ENCODE assay signal across 7 cellular contexts in the genomic region with DNA sequence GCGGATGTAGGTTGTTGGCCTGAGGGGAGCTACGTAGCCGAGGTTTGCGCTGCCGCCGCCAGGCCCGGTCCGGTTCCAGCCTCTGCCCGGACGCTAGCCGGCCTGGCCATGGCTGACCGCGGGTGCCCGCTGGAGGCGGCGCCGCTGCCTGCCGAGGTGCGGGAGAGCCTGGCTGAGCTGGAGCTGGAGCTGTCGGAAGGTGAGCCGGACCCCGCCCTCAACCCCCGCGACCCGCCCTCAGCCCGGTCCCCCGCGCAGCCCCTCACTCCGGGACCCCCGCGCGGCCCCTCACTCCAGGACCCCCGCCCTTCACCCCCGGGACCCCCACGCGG. TPM values are rescaled to one million over a fixed set of nuclear protein-coding genes. Genes with fewer than 3 reads are reported as not detected.
A peak's percentile ranks its signal among the peaks of the same experiment; 100 is the strongest.
DNase-seq lines count a peak whose midpoint lies in the region; ATAC-seq and TF ChIP-seq lines count a peak whose summit lies in the region.

No MANE protein-coding gene starts in this region.

- no peak overlapping the region for H3K9ac ChIP-seq in iPS-15b (ENCODE audit: low read depth, low read length)

- peaks cover 49% of the 10 kb centered on the region for H3K4me1 Mint-ChIP-seq in HFFc6 (ENCODE audit: low read depth)
- peaks cover 44% of the 10 kb centered on the region for H3K4me1 Mint-ChIP-seq in activated CD8-positive, alpha-beta T cell treated with anti-CD3 and anti-CD28 coated beads, Interleukin-2, amount 10 ng/mL, durations not matched to agents 7 days and 5 days (ENCODE audit: low read depth)
- H3K4me1 Mint-ChIP-seq in stimulated activated naive CD8-positive, alpha-beta T cell treated with anti-CD3 and anti-CD28 coated beads, Interleukin-15, amount 100 ng/mL, for 72 hours = peaks cover 53% of the 10 kb centered on the region

- H3K27me3 Mint-ChIP-seq in HFFc6 (ENCODE audit: insufficient read depth) = no peaks in the 10 kb centered on the region
- H3K27me3 Mint-ChIP-seq in activated CD8-positive, alpha-beta T cell treated with anti-CD3 and anti-CD28 coated beads, Interleukin-2, amount 10 ng/mL, durations not matched to agents 7 days and 5 days (ENCODE audit: low read depth) = no peaks in the 10 kb centered on the region
- no peaks in the 10 kb centered on the region for H3K27me3 Mint-ChIP-seq in stimulated activated naive CD8-positive, alpha-beta T cell treated with anti-CD3 and anti-CD28 coated beads, Interleukin-15, amount 100 ng/mL, for 72 hours

- no peak for DNase-seq in HFFc6
- no peak for DNase-seq in activated CD8-positive, alpha-beta T cell treated with anti-CD3 and anti-CD28 coated beads, Interleukin-2, amount 10 ng/mL, durations not matched to agents 7 days and 5 days
- DNase-seq in stimulated activated naive CD8-positive, alpha-beta T cell treated with anti-CD3 and anti-CD28 coated beads, Interleukin-15, amount 100 ng/mL, for 72 hours = no peak
- no peak for DNase-seq in NCI-H1105 treated with DMSO at 0.1 percent for 48 hours (lab: John Stamatoyannopoulos, UW)
- no peak for DNase-seq in kidney tubule cell (ENCODE audit: low spot score)

- no peaks in the 10 kb centered on the region for H3K9me3 Mint-ChIP-seq in HFFc6
- H3K9me3 Mint-ChIP-seq in activated CD8-positive, alpha-beta T cell treated with anti-CD3 and anti-CD28 coated beads, Interleukin-2, amount 10 ng/mL, durations not matched to agents 7 days and 5 days (ENCODE audit: insufficient read depth) = no peaks in the 10 kb centered on the region
- H3K9me3 Mint-ChIP-seq in stimulated activated naive CD8-positive, alpha-beta T cell treated with anti-CD3 and anti-CD28 coated beads, Interleukin-15, amount 100 ng/mL, for 72 hours = no peaks in the 10 kb centered on the region

- no peaks in the 10 kb centered on the region for H3K9me3 ChIP-seq in iPS-15b (ENCODE audit: control insufficient read depth, insufficient read depth, low read length)

- peaks cover 5% of the 10 kb centered on the region for H3K4me1 ChIP-seq in iPS-15b (ENCODE audit: control insufficient read depth, insufficient read depth, low read length)

- peak overlapping the region; percentile 75 for H3K4me3 ChIP-seq in iPS-15b (ENCODE audit: low read depth, low read length)

- peak overlapping the region; percentile 94 for H3K4me3 Mint-ChIP-seq in HFFc6
- H3K4me3 Mint-ChIP-seq in activated CD8-positive, alpha-beta T cell treated with anti-CD3 and anti-CD28 coated beads, Interleukin-2, amount 10 ng/mL, durations not matched to agents 7 days and 5 days = peak overlapping the region; percentile 90
- H3K4me3 Mint-ChIP-seq in stimulated activated naive CD8-positive, alpha-beta T cell treated with anti-CD3 and anti-CD28 coated beads, Interleukin-15, amount 100 ng/mL, for 72 hours = peak overlapping the region; percentile 88 to 91

- POLR2A ChIA-PET in activated CD8-positive, alpha-beta T cell treated with anti-CD3 and anti-CD28 coated beads, Interleukin-2, amount 10 ng/mL, durations not matched to agents 7 days and 5 days (lab: Charles Lee) = interaction anchor here (0.6 to 3.3 kb wide), 11 partner anchors 11 to 485 kb away, joined by 3 to 14 read pairs (median 3); a partner anchor contains a TSS

- TF ChIP-seq CTCF in HFFc6 (IDR thresholded peaks at IDR 0.05) = no peak

- H3K36me3 ChIP-seq in iPS-15b (ENCODE audit: control insufficient read depth, insufficient read depth, low read length) = peaks cover 7% of the 10 kb centered on the region

- H3K27ac Mint-ChIP-seq in HFFc6 = no peak overlapping the region
- H3K27ac Mint-ChIP-seq in activated CD8-positive, alpha-beta T cell treated with anti-CD3 and anti-CD28 coated beads, Interleukin-2, amount 10 ng/mL, durations not matched to agents 7 days and 5 days = peak overlapping the region; percentile 87
- peak overlapping the region; percentile 93 to 94 for H3K27ac Mint-ChIP-seq in stimulated activated naive CD8-positive, alpha-beta T cell treated with anti-CD3 and anti-CD28 coated beads, Interleukin-15, amount 100 ng/mL, for 72 hours

- no peaks in the 10 kb centered on the region for H3K27me3 ChIP-seq in iPS-15b (ENCODE audit: control insufficient read depth, insufficient read depth, low read length)

- CTCF ChIA-PET in activated CD8-positive, alpha-beta T cell treated with anti-CD3 and anti-CD28 coated beads, Interleukin-2, amount 10 ng/mL, durations not matched to agents 7 days and 5 days (lab: Charles Lee) = interaction anchor here (1.4 kb wide), 1 partner anchor 181 kb away, joined by 4 read pairs; no protein-coding TSS in a partner anchor

- H3K36me3 Mint-ChIP-seq in HFFc6 (ENCODE audit: low read depth) = no peaks in the 10 kb centered on the region
- H3K36me3 Mint-ChIP-seq in activated CD8-positive, alpha-beta T cell treated with anti-CD3 and anti-CD28 coated beads, Interleukin-2, amount 10 ng/mL, durations not matched to agents 7 days and 5 days (ENCODE audit: low read depth) = peaks cover 45% of the 10 kb centered on the region

- ATAC-seq in activated CD8-positive, alpha-beta T cell treated with anti-CD3 and anti-CD28 coated beads, Interleukin-2, amount 10 ng/mL, durations not matched to agents 7 days and 5 days = no peak
- no peak for ATAC-seq in stimulated activated naive CD8-positive, alpha-beta T cell treated with anti-CD3 and anti-CD28 coated beads, Interleukin-15, amount 100 ng/mL, for 72 hours
- no peak for ATAC-seq in GM21825 (IDR thresholded peaks at IDR 0.05; ENCODE audit: unreplicated experiment)

RNA-seq across cellular contexts. Expression of a gene that starts 0.3 kb away (rescaled TPM):
- total RNA-seq in HFFc6 (2021; fragmentation: NEBNext Ultra II Directional; extraction: Animal tissue kit (Norgen Biotek cat#: 25700)) = 10 to 100 TPM; 20.0 to 24.1 (median 21.7) TPM
- total RNA-seq in activated CD8-positive, alpha-beta T cell treated with anti-CD3 and anti-CD28 coated beads, Interleukin-2, amount 10 ng/mL, durations not matched to agents 7 days and 5 days = 10 to 100 TPM; 53.7 to 53.9 TPM
